ENCODE assay signal across 1 cellular context in the genomic region with DNA sequence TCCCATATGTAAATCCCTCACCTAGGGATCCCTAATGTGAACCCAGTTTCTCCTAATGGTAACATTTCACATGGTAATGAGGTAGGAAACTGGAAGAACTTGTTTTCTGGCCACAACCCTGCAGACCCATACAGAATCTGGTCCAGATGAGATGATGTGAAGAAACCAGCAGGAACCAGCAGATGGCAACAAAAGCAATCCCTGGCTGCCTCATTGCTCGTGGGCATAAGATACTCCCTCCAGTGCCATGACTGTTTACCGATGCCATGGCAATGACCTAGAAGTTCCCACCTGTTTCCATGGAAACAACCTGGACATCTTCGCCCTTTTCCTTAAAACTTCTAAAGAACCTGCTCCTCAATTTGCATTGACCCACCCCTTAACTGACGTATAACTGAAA.
A peak's percentile ranks its signal among the peaks of the same experiment; 100 is the strongest.
TF ChIP-seq lines count a peak whose summit lies in the region.

No MANE protein-coding gene starts in this region.

TF ChIP-seq in HepG2, 621 proteins besides CTCF, POLR2A, EP300 and RAD21:
- TF ChIP-seq ZFY (CRISPR knock-in tag; IDR thresholded peaks at IDR 0.05), result no peak
- peak; percentile 28; the same call in 1 of the 2 replicates for TF ChIP-seq RFX1 (IDR thresholded peaks at IDR 0.05)
- TF ChIP-seq STAG1 (CRISPR knock-in tag; IDR thresholded peaks at IDR 0.05), result peak; percentile 36
- TF ChIP-seq SMC3 (IDR thresholded peaks at IDR 0.05; ENCODE audit: low read length), result peak; percentile 27; the same call in 1 of the 2 replicates
- TF ChIP-seq NAIF1 (CRISPR knock-in tag; IDR thresholded peaks at IDR 0.05; ENCODE audit: borderline replicate concordance), result no peak
- TF ChIP-seq ATM (IDR thresholded peaks at IDR 0.05; ENCODE audit: borderline replicate concordance), result no peak
- TF ChIP-seq MXD4 (CRISPR knock-in tag; IDR thresholded peaks at IDR 0.05), result no peak
- no peak for TF ChIP-seq MTA3 (CRISPR knock-in tag; IDR thresholded peaks at IDR 0.05)
